ENCODE assay signal across 10 cellular contexts in the genomic region with DNA sequence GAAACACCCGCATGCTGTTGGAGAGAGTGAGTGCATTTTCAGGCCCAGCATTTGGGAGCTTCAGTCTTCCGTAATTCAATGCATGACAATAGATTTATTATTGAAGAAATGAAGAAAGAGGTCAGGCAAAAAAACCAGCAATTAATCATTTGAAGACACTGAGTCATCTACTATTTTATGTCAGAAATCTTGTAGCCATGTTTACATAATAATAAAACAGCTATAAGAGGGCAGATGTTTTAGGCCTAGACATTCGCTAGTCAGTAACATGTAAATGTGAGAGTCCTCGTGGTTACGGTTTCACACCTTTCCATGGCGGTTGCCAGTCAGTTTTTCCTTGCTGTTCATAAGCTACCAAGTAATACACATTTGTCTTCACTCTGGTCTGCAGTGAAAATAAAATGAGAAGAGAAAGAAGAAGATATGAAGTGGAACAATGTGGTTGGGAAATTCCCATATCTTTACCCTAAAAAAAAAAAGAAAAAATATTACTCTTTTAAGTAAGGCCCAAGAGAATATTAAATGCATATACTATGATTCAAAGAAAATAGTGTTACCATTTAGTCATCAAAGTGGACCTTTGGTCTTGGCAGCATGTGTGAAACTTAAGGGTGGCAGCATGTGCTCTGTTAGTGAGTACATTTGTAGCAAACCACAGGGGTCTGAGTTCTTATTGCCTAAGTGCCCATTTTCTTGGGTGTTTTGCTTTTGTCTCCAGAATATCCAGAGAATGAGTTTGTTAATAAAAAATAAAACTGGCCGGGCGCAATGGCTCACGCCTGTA.
DNase-seq lines count a peak whose midpoint lies in the region; ATAC-seq, FAIRE-seq and TF ChIP-seq lines count a peak whose summit lies in the region.
"Had no signal": no experiment of that assay in that cellular context is flagged by ENCODE, and none has a peak within 500 bp of the region (broad histone marks: within the 10 kb centered on the region; RNA-seq: fewer than 3 reads in every experiment).

No MANE protein-coding gene starts in this region.

- H3K36me3 Mint-ChIP-seq in Calu3 (ENCODE audit: insufficient read depth, unreplicated experiment): peaks cover 10% of the 10 kb centered on the region
- no peaks in the 10 kb centered on the region for H3K36me3 Mint-ChIP-seq in activated T-helper 2 cell treated with anti-CD3 and anti-CD28 coated beads, Interferon-gamma antibody, Interleukin-2, Interleukin-4, amounts not matched to agents 10 μg/mL and 5 μg/mL and 100 μg/mL, durations not matched to agents 14 hours and 24 hours and 36 hours (ENCODE audit: low read depth)

- H3K4me1 ChIP-seq in gastrocnemius medialis: peaks cover 32 to 34% of the 10 kb centered on the region in 2 donors

- TF ChIP-seq POLR2A in gastrocnemius medialis (IDR thresholded peaks at IDR 0.05): no peak

- no peaks in the 10 kb centered on the region for H3K36me3 ChIP-seq in gastrocnemius medialis

- in situ Hi-C loops in gastrocnemius medialis (cut with MboI; ENCODE audit: low sequenced_read_pairs in 4 of 4): no loop called here

- H3K9me3 ChIP-seq in gastrocnemius medialis: no peaks in the 10 kb centered on the region

- no peak overlapping the region for H3K4me3 Mint-ChIP-seq in Calu3 (ENCODE audit: low read depth, unreplicated experiment)
- no peak overlapping the region for H3K4me3 Mint-ChIP-seq in activated T-helper 2 cell treated with anti-CD3 and anti-CD28 coated beads, Interferon-gamma antibody, Interleukin-2, Interleukin-4, amounts not matched to agents 10 μg/mL and 5 μg/mL and 100 μg/mL, durations not matched to agents 14 hours and 24 hours and 36 hours (ENCODE audit: low read depth)

- no peak for DNase-seq in Calu3
- DNase-seq in HT1080 (ENCODE audit: low read depth): peak; percentile 26
- DNase-seq in activated T-helper 2 cell treated with anti-CD3 and anti-CD28 coated beads, Interferon-gamma antibody, Interleukin-2, Interleukin-4, amounts not matched to agents 10 μg/mL and 5 μg/mL and 100 μg/mL, durations not matched to agents 14 hours and 24 hours and 36 hours (ENCODE audit: low spot score): peak; percentile 43
- DNase-seq in omental fat pad (ENCODE audit: low spot score): no peak
- DNase-seq in gastrocnemius medialis: no peak
- no peak for DNase-seq in urothelium cell line (ENCODE audit: low spot score)
- DNase-seq in NCI-H1105 (lab: John Stamatoyannopoulos, UW): no peak

- CTCF ChIA-PET in Calu3 (lab: Charles Lee): interaction anchor here (0.8 kb wide), 1 partner anchor 112 kb away, joined by 3 read pairs; no protein-coding TSS in a partner anchor

- no peak for FAIRE-seq in urothelium cell line (lab: Jason Lieb, UNC)
- FAIRE-seq: H1, islet of Langerhans had no signal

- H3K4me3 ChIP-seq in gastrocnemius medialis: no peak overlapping the region

- no peaks in the 10 kb centered on the region for H3K27me3 ChIP-seq in gastrocnemius medialis

- H3K27ac Mint-ChIP-seq in Calu3 (ENCODE audit: unreplicated experiment): peak overlapping the region; percentile 44
- H3K27ac Mint-ChIP-seq in activated T-helper 2 cell treated with anti-CD3 and anti-CD28 coated beads, Interferon-gamma antibody, Interleukin-2, Interleukin-4, amounts not matched to agents 10 μg/mL and 5 μg/mL and 100 μg/mL, durations not matched to agents 14 hours and 24 hours and 36 hours: peak overlapping the region; percentile 87

- H3K4me1 Mint-ChIP-seq in Calu3 (ENCODE audit: low read depth, unreplicated experiment): peaks cover 43% of the 10 kb centered on the region
- peaks cover 45% of the 10 kb centered on the region for H3K4me1 Mint-ChIP-seq in activated T-helper 2 cell treated with anti-CD3 and anti-CD28 coated beads, Interferon-gamma antibody, Interleukin-2, Interleukin-4, amounts not matched to agents 10 μg/mL and 5 μg/mL and 100 μg/mL, durations not matched to agents 14 hours and 24 hours and 36 hours (ENCODE audit: low read depth)

- no TSS peak for BruUV-seq in Calu3 (replicated peaks; lab: Mats Ljungman, UMichigan)

- no peak for TF ChIP-seq CTCF in Calu3 (IDR thresholded peaks at IDR 0.05; ENCODE audit: unreplicated experiment)
- no peak for TF ChIP-seq CTCF in omental fat pad (IDR thresholded peaks at IDR 0.05)
- no peak for TF ChIP-seq CTCF in gastrocnemius medialis (IDR thresholded peaks at IDR 0.05 in 4 of 5, conservative IDR thresholded peaks at IDR 0.05 in 1 of 5)

- H3K9me3 Mint-ChIP-seq in Calu3 (ENCODE audit: low read depth, unreplicated experiment): no peaks in the 10 kb centered on the region
- H3K9me3 Mint-ChIP-seq in activated T-helper 2 cell treated with anti-CD3 and anti-CD28 coated beads, Interferon-gamma antibody, Interleukin-2, Interleukin-4, amounts not matched to agents 10 μg/mL and 5 μg/mL and 100 μg/mL, durations not matched to agents 14 hours and 24 hours and 36 hours: no peaks in the 10 kb centered on the region

- intact Hi-C loops in Calu3 (cut with micrococcal nuclease; ENCODE audit: unreplicated experiment) (no loop called here), gastrocnemius medialis (cut with DNase I; ENCODE audit: low total_unique reads) (no loop called here)
- intact Hi-C loops in activated T-helper 2 cell treated with anti-CD3 and anti-CD28 coated beads, Interferon-gamma antibody, Interleukin-2, Interleukin-4, amounts not matched to agents 10 μg/mL and 5 μg/mL and 100 μg/mL, durations not matched to agents 14 hours and 24 hours and 36 hours (cut with micrococcal nuclease): loop anchor here (1.0 kb wide), 7 partner anchors 9 to 450 kb away; no protein-coding TSS in a partner anchor

- no peaks in the 10 kb centered on the region for H3K27me3 Mint-ChIP-seq in Calu3 (ENCODE audit: unreplicated experiment)
- H3K27me3 Mint-ChIP-seq in activated T-helper 2 cell treated with anti-CD3 and anti-CD28 coated beads, Interferon-gamma antibody, Interleukin-2, Interleukin-4, amounts not matched to agents 10 μg/mL and 5 μg/mL and 100 μg/mL, durations not matched to agents 14 hours and 24 hours and 36 hours (ENCODE audit: low read depth): no peaks in the 10 kb centered on the region

- ATAC-seq in GM21390 (IDR thresholded peaks at IDR 0.05; ENCODE audit: unreplicated experiment): peak; percentile 78
- peak; percentile 69 for ATAC-seq in omental fat pad (ENCODE audit: low FRiP score)
- ATAC-seq in gastrocnemius medialis: no peak

- H3K27ac ChIP-seq in gastrocnemius medialis: no peak overlapping the region

Comparison
In these comparisons a context has a peak if more than half of its experiments do, and no peak if none do; other contexts are left out.
1. DNase-seq: peak in HT1080 (single experiment) and activated T-helper 2 cell treated with anti-CD3 and anti-CD28 coated beads, Interferon-gamma antibody, Interleukin-2, Interleukin-4, amounts not matched to agents 10 μg/mL and 5 μg/mL and 100 μg/mL, durations not matched to agents 14 hours and 24 hours and 36 hours (single experiment); none in Calu3 (single experiment), omental fat pad (single experiment), gastrocnemius medialis (0 of 2), urothelium cell line (single experiment) and NCI-H1105 (single experiment).
2. ATAC-seq: peak in GM21390 (single experiment) and omental fat pad (single experiment); none in gastrocnemius medialis (0 of 2).